Comparison of ENCODE assay signal across 8 cellular contexts in genomic region chr1:154961497-154962237, GRCh38. TPM values are rescaled to one million over a fixed set of nuclear protein-coding genes. Genes with fewer than 3 reads are reported as not detected.
DNase-seq lines count a peak whose midpoint lies in the region; ATAC-seq and TF ChIP-seq lines count a peak whose summit lies in the region.

PYGO2 (minus strand) TSS chr1:154961782; CDS start chr1:154961576, 206 bp downstream.

- ATAC-seq in GM19025 (IDR thresholded peaks at IDR 0.05; ENCODE audit: low read depth, unreplicated experiment) (peak; percentile 82), HG03280 (IDR thresholded peaks at IDR 0.05; ENCODE audit: unreplicated experiment) (peak; percentile 72), right lobe of liver (peak; percentile 81 to 91 (median 84))

- peak within 1 kb of the TSS; percentile 98 to 100 (median 98) for H3K27ac ChIP-seq in right lobe of liver

- DNase-seq in BE2C (peak; percentile 89), NCI-H526 (lab: John Stamatoyannopoulos, UW) (peak; percentile 87 to 97), dermis microvascular lymphatic vessel endothelial cell (ENCODE audit: low read depth in 2 of 2) (peak; percentile 52 to 80), right lobe of liver (peak; percentile 87 to 89 (median 89))
- DNase-seq in activated CD4-positive, alpha-beta T cell treated with anti-CD3 and anti-CD28 coated beads, Interleukin-2, amount 50 U/mL, for 24 hours (ENCODE audit: low read depth in 1 of 2, low spot score in 1 of 2) = peak; percentile 67 to 69
- DNase-seq in stimulated activated CD4-positive, alpha-beta T cell treated with anti-CD3 and anti-CD28 coated beads, Interleukin-4, amount 100 ng/mL, for 48 hours (ENCODE audit: low read depth in 2 of 2) = peak; percentile 68 to 86

- H3K4me1 ChIP-seq in BE2C = peaks cover 3% of the 10 kb centered on the region
- peaks cover 0 to 20% (median 0%) of the 10 kb centered on the region in 4 donors for H3K4me1 ChIP-seq in right lobe of liver

- TF ChIP-seq CTCF in BE2C (IDR thresholded peaks at IDR 0.05; ENCODE audit: low read depth, low read length) (peak; percentile 30; the same call in 1 of the 2 replicates), right lobe of liver (IDR thresholded peaks at IDR 0.05) (peak; percentile 49 to 69 (median 60))

- H3K27me3 ChIP-seq in BE2C = no peaks in the 10 kb centered on the region
- no peaks in the 10 kb centered on the region for H3K27me3 ChIP-seq in right lobe of liver

- H3K9me3 ChIP-seq in BE2C = no peaks in the 10 kb centered on the region
- no peaks in the 10 kb centered on the region for H3K9me3 ChIP-seq in right lobe of liver

- intact Hi-C loops in right lobe of liver (cut with DNase I) = no loop called here

- H3K36me3 ChIP-seq in BE2C (peaks cover 36% of the 10 kb centered on the region), right lobe of liver (peaks cover 4 to 48% (median 21%) of the 10 kb centered on the region in 4 donors)

- H3K4me3 ChIP-seq in BE2C (ENCODE audit: low read depth, low read length) (peak within 1 kb of the TSS; percentile 83), right lobe of liver (peak within 1 kb of the TSS; percentile 84 to 93 (median 87))

- WGBS in right lobe of liver (ENCODE audit: insufficient coverage, low coverage, low lambda C conversion rate, missing lambda C conversion rate) = 0% methylated on average over 10 of the region's 93 CpGs

- TF ChIP-seq POLR2A in right lobe of liver (IDR thresholded peaks at IDR 0.05) = peak; percentile 87

RNA-seq across cellular contexts. Expression of gene PYGO2, which starts in this region (rescaled TPM):
- 57.8 TPM for polyA plus RNA-seq in BE2C (2012; ENCODE audit: insufficient read depth, insufficient read length, low read depth)
- total RNA-seq in dermis microvascular lymphatic vessel endothelial cell = 6.6 and 12.6 TPM in 2 replicates
- 10 to 100 TPM in 4 of 6 experiments, 1 to 10 TPM in 2; 9.1 to 13.5 (median 10.9) TPM for total RNA-seq in right lobe of liver

Comparison
In these comparisons a context has a peak if more than half of its experiments do, and no peak if none do; other contexts are left out.
1. Peak in every context shown above with its lines: DNase-seq, ATAC-seq, H3K4me3 ChIP-seq and H3K27ac ChIP-seq.